ENCODE assay signal across 1 cellular context in the genomic region with DNA sequence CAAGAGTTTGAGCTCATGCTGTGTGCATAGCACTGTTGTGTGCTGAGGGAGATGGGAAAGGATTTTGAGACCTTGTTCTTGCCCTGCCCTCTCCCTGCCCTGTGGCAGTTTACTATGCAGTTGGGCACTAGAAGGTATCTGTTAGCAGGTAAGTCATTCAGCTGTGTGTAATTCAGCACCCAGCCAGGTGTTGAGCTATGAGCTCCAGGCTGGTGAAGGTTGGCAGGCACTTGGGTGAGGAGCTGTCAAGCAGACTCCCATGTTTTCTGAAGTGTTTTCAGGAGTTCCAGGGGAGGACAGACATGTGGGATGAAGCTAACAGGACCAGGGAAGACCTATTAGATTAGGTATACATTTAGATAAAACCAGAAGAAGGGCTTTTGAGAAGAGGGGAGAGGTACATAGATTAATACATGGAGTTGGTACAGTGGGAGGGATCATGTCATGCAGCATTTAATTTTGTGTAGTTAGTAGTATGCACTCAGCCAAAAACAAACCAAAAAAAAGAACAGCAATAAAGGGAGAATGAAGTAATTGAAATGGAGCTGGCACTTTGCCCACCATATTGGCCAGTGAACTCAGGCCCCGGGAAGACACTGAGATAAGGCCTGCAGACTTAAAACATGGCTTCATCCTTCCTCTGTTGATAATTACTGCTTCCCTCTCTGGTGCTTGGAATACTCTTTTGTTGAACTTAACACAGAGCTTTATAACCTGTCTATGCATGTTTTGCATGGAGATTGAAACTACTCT.
TF ChIP-seq lines count a peak whose summit lies in the region.

No MANE protein-coding gene starts in this region.

TF ChIP-seq in HEK293, 187 proteins besides CTCF, POLR2A, EP300 and RAD21:
- no peak for TF ChIP-seq ZNF202 (tag by site-specific recombination; IDR thresholded peaks at IDR 0.05; ENCODE audit: borderline replicate concordance)
- TF ChIP-seq ZNF248 (tag by site-specific recombination; IDR thresholded peaks at IDR 0.05): no peak
- TF ChIP-seq ZNF692 (tag by site-specific recombination; IDR thresholded peaks at IDR 0.05): 0 out of 2 replicates have a peak, but pooled peaks have one; percentile 9
- peak; percentile 45; the same call in 1 of the 2 replicates for TF ChIP-seq ZNF664 (tag by site-specific recombination; IDR thresholded peaks at IDR 0.05)
- TF ChIP-seq, protein P1, sequence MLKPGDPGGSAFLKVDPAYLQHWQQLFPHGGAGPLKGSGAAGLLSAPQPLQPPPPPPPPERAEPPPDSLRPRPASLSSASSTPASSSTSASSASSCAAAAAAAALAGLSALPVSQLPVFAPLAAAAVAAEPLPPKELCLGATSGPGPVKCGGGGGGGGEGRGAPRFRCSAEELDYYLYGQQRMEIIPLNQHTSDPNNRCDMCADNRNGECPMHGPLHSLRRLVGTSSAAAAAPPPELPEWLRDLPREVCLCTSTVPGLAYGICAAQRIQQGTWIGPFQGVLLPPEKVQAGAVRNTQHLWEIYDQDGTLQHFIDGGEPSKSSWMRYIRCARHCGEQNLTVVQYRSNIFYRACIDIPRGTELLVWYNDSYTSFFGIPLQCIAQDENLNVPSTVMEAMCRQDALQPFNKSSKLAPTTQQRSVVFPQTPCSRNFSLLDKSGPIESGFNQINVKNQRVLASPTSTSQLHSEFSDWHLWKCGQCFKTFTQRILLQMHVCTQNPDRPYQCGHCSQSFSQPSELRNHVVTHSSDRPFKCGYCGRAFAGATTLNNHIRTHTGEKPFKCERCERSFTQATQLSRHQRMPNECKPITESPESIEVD (tag by site-specific recombination; IDR thresholded peaks at IDR 0.05): 0 out of 2 replicates have a peak, but pooled peaks have one; percentile 22
- TF ChIP-seq FEZF1 (tag by site-specific recombination; IDR thresholded peaks at IDR 0.05): peak; percentile 66
